Comparison of ENCODE assay signal across 18 cellular contexts in the genomic region with DNA sequence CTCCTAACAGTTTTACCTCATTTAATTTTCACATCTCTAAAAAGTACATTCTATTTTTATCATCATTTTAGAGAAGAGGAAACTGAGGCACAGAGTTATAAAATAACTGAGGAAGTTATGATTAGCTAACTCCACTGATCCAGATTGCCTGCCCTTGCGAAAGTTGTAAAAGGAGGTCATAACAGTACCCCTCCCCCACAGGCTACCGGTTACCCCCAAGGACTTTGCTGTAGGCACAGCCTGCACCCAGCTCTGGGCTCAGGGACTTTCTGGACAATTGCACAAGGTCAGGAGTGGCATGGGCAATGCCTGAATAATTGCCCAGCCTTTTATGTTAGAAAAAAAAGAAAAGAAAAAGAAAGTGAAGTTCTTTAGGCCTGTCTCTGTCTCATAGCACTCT.
"Had no signal": no experiment of that assay in that cellular context is flagged by ENCODE, and none has a peak within 500 bp of the region (broad histone marks: within the 10 kb centered on the region; RNA-seq: fewer than 3 reads in every experiment).

No MANE protein-coding gene starts in this region.

- DNase-seq: dermis blood vessel endothelial cell; esophagus squamous epithelium; foreskin fibroblast; immature natural killer cell; kidney; left cardiac atrium; left ventricle myocardium inferior; lower lobe of right lung; nucleus accumbens; pancreas; right cardiac atrium; small intestine; stimulated activated CD4-positive, alpha-beta T cell treated with anti-CD3 and anti-CD28 coated beads, Interleukin-12 subunit alpha, Interleukin-12 subunit beta, amount 100 ng/mL, for 4 hours; stimulated activated naive CD4-positive, alpha-beta T cell; stomach; substantia nigra had no signal

- ATAC-seq: gastroesophageal sphincter; lower lobe of right lung; natural killer cell treated with Interleukin-12 subunit alpha and Interleukin-12 subunit beta and Interleukin-15 and Interleukin-18, amount 100 ng/mL, for 72 hours; pancreas; right cardiac atrium had no signal
